Comparison of ENCODE assay signal across 9 cellular contexts in the genomic region with DNA sequence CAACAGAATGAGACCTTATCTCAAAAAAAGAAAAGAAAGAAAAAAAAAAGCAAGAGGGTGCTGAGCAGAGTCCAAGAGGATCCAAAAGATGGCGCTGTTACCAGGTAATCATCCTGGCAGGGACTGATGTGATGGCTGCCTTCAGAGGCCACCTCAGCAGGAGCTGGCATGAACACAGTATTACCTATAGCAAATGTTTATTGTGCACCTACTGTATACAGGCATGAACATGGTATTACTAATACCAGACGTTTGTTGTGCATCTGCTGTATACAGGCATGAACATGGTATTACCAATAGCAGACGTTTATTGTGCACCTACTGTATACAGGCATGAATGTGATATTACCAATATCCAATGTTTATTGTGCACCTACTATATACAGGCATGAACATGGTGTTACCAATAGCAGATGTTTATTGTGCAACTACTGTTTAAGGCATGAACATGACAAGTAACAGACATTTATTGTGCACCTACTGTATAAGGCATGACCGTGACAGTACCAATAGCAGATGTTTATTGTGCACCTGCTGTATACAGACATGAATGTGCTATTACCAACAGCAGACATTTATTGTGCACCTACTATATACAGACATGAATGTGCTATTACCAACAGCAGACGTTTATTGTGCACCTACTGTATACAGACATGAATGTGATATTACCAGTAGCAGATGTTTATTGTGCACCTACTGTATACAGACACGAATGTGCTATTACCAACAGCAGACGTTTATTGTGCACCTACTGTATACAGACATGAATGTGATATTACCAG.
DNase-seq lines count a peak whose midpoint lies in the region; ATAC-seq and TF ChIP-seq lines count a peak whose summit lies in the region.
"Had no signal": no experiment of that assay in that cellular context is flagged by ENCODE, and none has a peak within 500 bp of the region (broad histone marks: within the 10 kb centered on the region; RNA-seq: fewer than 3 reads in every experiment).

No MANE protein-coding gene starts in this region.

- no peak overlapping the region for H3K4me2 ChIP-seq in DND-41 (ENCODE audit: insufficient read depth, low read length)
- no peak overlapping the region for H3K4me2 ChIP-seq in SK-N-SH

- H3K4me1 ChIP-seq in DND-41 (ENCODE audit: insufficient read depth, low read length) (peaks cover 12% of the 10 kb centered on the region), SK-N-SH (ENCODE audit: control insufficient read depth in 1 of 2, insufficient read depth in 2 of 2, low read depth in 1 of 2, low read length in 1 of 2) (no peaks in the 10 kb centered on the region), tibial artery (no peaks in the 10 kb centered on the region)
- H3K4me1 ChIP-seq: parathyroid adenoma had no signal

- no peak for TF ChIP-seq EP300 in SK-N-SH (IDR thresholded peaks at IDR 0.05; ENCODE audit: borderline replicate concordance in 1 of 2, low read depth in 1 of 2, low read length in 1 of 2)

- 70% methylated on average over 6 of the region's 7 CpGs for WGBS in SK-N-SH (ENCODE audit: low lambda C conversion rate)

- H3K4me3 ChIP-seq in DND-41 (ENCODE audit: low read depth in 1 of 2, low read length in 2 of 2) = no peak overlapping the region
- no peak overlapping the region; a peak in 1 of 4 replicates for H3K4me3 ChIP-seq in SK-N-SH (ENCODE audit: low read depth in 2 of 2, low read length in 1 of 2)
- no peak overlapping the region for H3K4me3 ChIP-seq in kidney epithelial cell (ENCODE audit: low read depth, low read length)
- no peak overlapping the region for H3K4me3 ChIP-seq in tibial artery

- H3K36me3 ChIP-seq in DND-41 (ENCODE audit: insufficient read depth, low read length) = peaks cover 19% of the 10 kb centered on the region
- no peaks in the 10 kb centered on the region for H3K36me3 ChIP-seq in SK-N-SH (replicated peaks in 1 of 2; ENCODE audit: control insufficient read depth in 1 of 2, insufficient read depth in 2 of 2, low read length in 1 of 2)
- no peaks in the 10 kb centered on the region for H3K36me3 ChIP-seq in kidney epithelial cell (ENCODE audit: control insufficient read depth, insufficient read depth, low read length)
- peaks cover 7 to 33% (median 11%) of the 10 kb centered on the region in 3 donors for H3K36me3 ChIP-seq in tibial artery

- H3K9me2 ChIP-seq in SK-N-SH = no peaks in the 10 kb centered on the region

- POLR2A ChIA-PET in HEK293T (lab: Yijun Ruan, JAX) = no interaction called here
- POLR2A ChIA-PET in SK-N-SH (lab: Yijun Ruan, JAX) = no interaction called here

- H3K27me3 ChIP-seq in DND-41 (ENCODE audit: insufficient read depth, low read length, poor library complexity) = no peaks in the 10 kb centered on the region
- no peaks in the 10 kb centered on the region for H3K27me3 ChIP-seq in SK-N-SH (ENCODE audit: insufficient read depth)
- H3K27me3 ChIP-seq in kidney epithelial cell (ENCODE audit: control insufficient read depth, insufficient read depth, low read length) = no peaks in the 10 kb centered on the region
- no peaks in the 10 kb centered on the region for H3K27me3 ChIP-seq in tibial artery

- peak; percentile 38 for TF ChIP-seq RAD21 in SK-N-SH (IDR thresholded peaks at IDR 0.05; ENCODE audit: low read length)

- H3K9ac ChIP-seq in DND-41 (ENCODE audit: low read depth, low read length) = no peak overlapping the region
- H3K9ac ChIP-seq in SK-N-SH = no peak overlapping the region
- H3K9ac ChIP-seq: parathyroid adenoma had no signal

- intact Hi-C loops in tibial artery (cut with DNase I; ENCODE audit: low total_unique reads) = no loop called here

- CTCF ChIA-PET in HEK293T (lab: Yijun Ruan, JAX) (interaction anchor here (0.6 to 1.0 kb wide), 5 partner anchors 12 to 430 kb away, joined by 3 to 5 read pairs (median 3); no protein-coding TSS in a partner anchor), SK-N-SH (lab: Yijun Ruan, JAX) (interaction anchor here (1.0 to 4.1 kb wide), 9 partner anchors 8 to 392 kb away, joined by 3 to 33 read pairs (median 5); no protein-coding TSS in a partner anchor)

- H3F3A ChIP-seq in SK-N-SH (replicated peaks; ENCODE audit: insufficient read depth) = peaks cover 3% of the 10 kb centered on the region

- H3K9me3 ChIP-seq in DND-41 (ENCODE audit: insufficient read depth, low read length, severe bottlenecking) (no peaks in the 10 kb centered on the region), SK-N-SH (no peaks in the 10 kb centered on the region), tibial artery (no peaks in the 10 kb centered on the region)

- H3K79me2 ChIP-seq in DND-41 (ENCODE audit: insufficient read depth, low read length) = no peaks in the 10 kb centered on the region; the same call in 1 of the 2 replicates
- H3K79me2 ChIP-seq in SK-N-SH (ENCODE audit: insufficient read depth) = peaks cover 7% of the 10 kb centered on the region; the same call in 1 of the 2 replicates
- H3K79me2 ChIP-seq: parathyroid adenoma had no signal

- DNase-seq in DND-41 (peak; percentile 38), HEK293T (ENCODE audit: extremely low spot score) (peak; percentile 62), SK-N-SH (peak; percentile 55), kidney epithelial cell (ENCODE audit: low read depth) (no peak), anterior cingulate cortex (lab: John Stamatoyannopoulos, UW) (no peak), tibial artery (no peak)

- ATAC-seq in DND-41 (ENCODE audit: insufficient read depth, low read depth) = peak; percentile 78
- ATAC-seq in HG02623 (IDR thresholded peaks at IDR 0.05; ENCODE audit: unreplicated experiment) = no peak
- no peak for ATAC-seq in HG02798 (IDR thresholded peaks at IDR 0.05; ENCODE audit: poor library complexity, unreplicated experiment)

- TF ChIP-seq CTCF in DND-41 (IDR thresholded peaks at IDR 0.05; ENCODE audit: borderline replicate concordance, extremely low read depth, low read length, poor library complexity, severe bottlenecking) (peak; percentile 70), SK-N-SH (IDR thresholded peaks at IDR 0.05) (peak; percentile 56), kidney epithelial cell (IDR thresholded peaks at IDR 0.05; ENCODE audit: insufficient read depth, low read length, poor library complexity, severe bottlenecking) (peak; percentile 56), tibial artery (IDR thresholded peaks at IDR 0.05) (no peak)

- peaks cover 9% of the 10 kb centered on the region for H4K20me1 ChIP-seq in DND-41 (ENCODE audit: insufficient read depth, low read length)
- peaks cover 3% of the 10 kb centered on the region; the same call in 1 of the 2 replicates for H4K20me1 ChIP-seq in SK-N-SH (ENCODE audit: insufficient read depth)

- H2AFZ ChIP-seq in DND-41 (ENCODE audit: low read depth, low read length) (no peak overlapping the region), SK-N-SH (ENCODE audit: low read depth) (no peak overlapping the region)
- H2AFZ ChIP-seq: parathyroid adenoma had no signal

- H3K27ac ChIP-seq in DND-41 (ENCODE audit: low read length) (no peak overlapping the region), SK-N-SH (ENCODE audit: low read depth in 2 of 2, low read length in 1 of 2) (no peak overlapping the region), tibial artery (no peak overlapping the region)
- H3K27ac ChIP-seq: parathyroid adenoma had no signal

TF ChIP-seq in HEK293T, 16 proteins besides CTCF, POLR2A, EP300 and RAD21:
- TF ChIP-seq ARNT (IDR thresholded peaks at IDR 0.05) = no peak
- peak; percentile 87 for TF ChIP-seq ZNF384 (IDR thresholded peaks at IDR 0.05)
- TF ChIP-seq CTBP1 (IDR thresholded peaks at IDR 0.05; ENCODE audit: borderline replicate concordance) = no peak
- TF ChIP-seq ELF4 (IDR thresholded peaks at IDR 0.05) = no peak
TF ChIP-seq in HEK293T: peak in this region for 1.

TF ChIP-seq in SK-N-SH, 30 proteins besides CTCF, POLR2A, EP300 and RAD21 (continues in another document):
- TF ChIP-seq TEAD4 (IDR thresholded peaks at IDR 0.05; ENCODE audit: borderline replicate concordance, insufficient read depth) = no peak
- no peak for TF ChIP-seq GATA2 (CRISPR knock-in tag; IDR thresholded peaks at IDR 0.05)
- TF ChIP-seq SIN3A (IDR thresholded peaks at IDR 0.05; ENCODE audit: borderline replicate concordance, low read depth, low read length) = no peak
- no peak for TF ChIP-seq POLR2AphosphoS5 (IDR thresholded peaks at IDR 0.05; ENCODE audit: low read depth, low read length)
- TF ChIP-seq RXRA (IDR thresholded peaks at IDR 0.05; ENCODE audit: borderline replicate concordance, low read depth) = no peak
- TF ChIP-seq GABPA (IDR thresholded peaks at IDR 0.05; ENCODE audit: low read depth) = no peak
- no peak for TF ChIP-seq NFIC (IDR thresholded peaks at IDR 0.05; ENCODE audit: borderline replicate concordance)
- no peak for TF ChIP-seq USF2 (IDR thresholded peaks at IDR 0.05; ENCODE audit: borderline replicate concordance, low read depth, low read length)
- TF ChIP-seq YY1 (IDR thresholded peaks at IDR 0.05; ENCODE audit: low read depth) = no peak

Comparison
In these comparisons a context has a peak if more than half of its experiments do, and no peak if none do; other contexts are left out.
1. DNase-seq: peak in DND-41 (single experiment), HEK293T (single experiment) and SK-N-SH (single experiment); none in kidney epithelial cell (single experiment), anterior cingulate cortex (0 of 58) and tibial artery (0 of 2).
2. CTCF ChIP-seq: peak in DND-41 (single experiment), SK-N-SH (single experiment) and kidney epithelial cell (single experiment); none in tibial artery (0 of 2).